ENCODE assay signal across 8 cellular contexts in genomic region chr2:38750793-38751042, GRCh38. TPM values are rescaled to one million over a fixed set of nuclear protein-coding genes. Genes with fewer than 3 reads are reported as not detected.
DNase-seq lines count a peak whose midpoint lies in the region; ATAC-seq and TF ChIP-seq lines count a peak whose summit lies in the region.

No MANE protein-coding gene starts in this region.

- DNase-seq in A673 (ENCODE audit: low spot score): peak; percentile 80
- peak; percentile 70 for DNase-seq in activated effector memory CD4-positive, alpha-beta T cell treated with Interleukin-2 at 50 U/mL for 16 hours
- peak; percentile 75 for DNase-seq in germinal center (ENCODE audit: low spot score)
- DNase-seq in nucleus accumbens (lab: John Stamatoyannopoulos, UW): peak in 38 of 56 donors; percentile 40 to 93 (median 74)
- no peak for DNase-seq in thoracic aorta (ENCODE audit: low spot score)

- no peaks in the 10 kb centered on the region for H3K9me2 ChIP-seq in OCI-LY1 (ENCODE audit: low read depth, low read length)

- peak overlapping the region; percentile 99 for H3K9ac ChIP-seq in OCI-LY1 (ENCODE audit: low read length)

- H3K4me2 ChIP-seq in OCI-LY1 (ENCODE audit: low read length): peak overlapping the region; percentile 80

- TF ChIP-seq CTCF in A673 (conservative IDR thresholded peaks at IDR 0.05; ENCODE audit: low read depth, low read length): no peak
- no peak for TF ChIP-seq CTCF in OCI-LY1 (IDR thresholded peaks at IDR 0.05; ENCODE audit: low read length)
- TF ChIP-seq CTCF in thoracic aorta (IDR thresholded peaks at IDR 0.05): no peak

- H3K4me1 ChIP-seq in A673 (ENCODE audit: insufficient read depth, low read length, poor library complexity, severe bottlenecking) (peaks cover 55% of the 10 kb centered on the region), OCI-LY1 (ENCODE audit: insufficient read depth, low read length, severe bottlenecking) (peaks cover 56% of the 10 kb centered on the region), thoracic aorta (ENCODE audit: control insufficient read depth in 1 of 2, low read depth in 2 of 2) (peaks cover 29 to 52% of the 10 kb centered on the region in 2 donors)

- TSS peak; percentile 37 for BruUV-seq in A673 (replicated peaks; lab: Mats Ljungman, UMichigan)

- H3F3A ChIP-seq in OCI-LY1 (ENCODE audit: insufficient read depth, low read length): peaks cover 7% of the 10 kb centered on the region; the same call in 1 of the 2 replicates

- intact Hi-C loops in A673 (cut with micrococcal nuclease; ENCODE audit: unreplicated experiment): no loop called here

- H3K27ac ChIP-seq in A673 (ENCODE audit: low read depth, low read length, poor library complexity, severe bottlenecking) (peak overlapping the region; percentile 99), OCI-LY1 (ENCODE audit: low read depth, low read length, poor library complexity, severe bottlenecking) (peak overlapping the region; percentile 92), thoracic aorta (peak overlapping the region; percentile 95 to 97)

- H4K20me1 ChIP-seq in OCI-LY1 (ENCODE audit: insufficient read depth, low read length): no peaks in the 10 kb centered on the region

- peaks cover 44% of the 10 kb centered on the region for H3K36me3 ChIP-seq in A673 (ENCODE audit: insufficient read depth, low read length, poor library complexity, severe bottlenecking)
- peaks cover 50% of the 10 kb centered on the region for H3K36me3 ChIP-seq in OCI-LY1 (ENCODE audit: insufficient read depth, low read length)
- H3K36me3 ChIP-seq in thoracic aorta: peaks cover 32% of the 10 kb centered on the region

- H3K9me3 ChIP-seq in A673 (ENCODE audit: low read depth, low read length, poor library complexity, severe bottlenecking) (no peaks in the 10 kb centered on the region), OCI-LY1 (ENCODE audit: low read length) (no peaks in the 10 kb centered on the region), thoracic aorta (no peaks in the 10 kb centered on the region)

- CTCF ChIA-PET in A673 (lab: Charles Lee): no interaction called here

- POLR2A ChIA-PET in A673 (lab: Charles Lee; ENCODE audit: low non-redundant PET): interaction anchor here (0.6 to 1.8 kb wide), 8 partner anchors 8 to 373 kb away, joined by 3 to 24 read pairs (median 5); no protein-coding TSS in a partner anchor

- ATAC-seq in GM19025 (IDR thresholded peaks at IDR 0.05; ENCODE audit: low read depth, unreplicated experiment) (peak; percentile 30), HG03159 (IDR thresholded peaks at IDR 0.05; ENCODE audit: unreplicated experiment) (peak; percentile 35), thoracic aorta (ENCODE audit: insufficient number of reproducible peaks, low FRiP score, low read depth) (peak; percentile 53)

- peaks cover 39% of the 10 kb centered on the region for H3K79me2 ChIP-seq in OCI-LY1 (ENCODE audit: insufficient read depth, low read length)

- H3K4me3 ChIP-seq in A673 (ENCODE audit: low read depth, low read length, poor library complexity, severe bottlenecking) (peak overlapping the region; percentile 90), OCI-LY1 (ENCODE audit: low read depth, low read length, poor library complexity, severe bottlenecking) (peak overlapping the region; percentile 95), thoracic aorta (peak overlapping the region; percentile 93)

- no peaks in the 10 kb centered on the region for H3K27me3 ChIP-seq in A673 (replicated peaks; ENCODE audit: insufficient read depth, low read depth, low read length, poor library complexity)
- H3K27me3 ChIP-seq in OCI-LY1 (ENCODE audit: insufficient read depth, low read length): no peaks in the 10 kb centered on the region
- no peaks in the 10 kb centered on the region for H3K27me3 ChIP-seq in thoracic aorta (replicated peaks; ENCODE audit: insufficient read depth)

- H2AFZ ChIP-seq in OCI-LY1 (ENCODE audit: low read length): no peak overlapping the region

RNA-seq across cellular contexts. Expression of gene SRSF7, which starts 0.4 kb away (rescaled TPM):
- total RNA-seq in A673 (2021): 320 and 355 TPM in 2 replicates
- total RNA-seq in thoracic aorta: 100 to 1,000 TPM in 1 of 2 donors, 10 to 100 TPM in 1; 97.5 to 141 TPM

RNA-seq across cellular contexts. Expression of gene GEMIN6, which starts 27.3 kb away (rescaled TPM):
- 27.9 and 31.1 TPM in 2 replicates for total RNA-seq in A673 (2021)
- 10 to 100 TPM in 1 of 2 donors, 1 to 10 TPM in 1; 7.7 to 10.6 TPM for total RNA-seq in thoracic aorta
